In genomic region chr20:5808901-5809300, GRCh38 we compare ENCODE assay signal across 18 cellular contexts. TPM values are rescaled to one million over a fixed set of nuclear protein-coding genes. Genes with fewer than 3 reads are reported as not detected.
DNase-seq lines count a peak whose midpoint lies in the region; ATAC-seq and TF ChIP-seq lines count a peak whose summit lies in the region.
"Had no signal": no experiment of that assay in that cellular context is flagged by ENCODE, and none has a peak within 500 bp of the region (broad histone marks: within the 10 kb centered on the region; RNA-seq: fewer than 3 reads in every experiment).

No MANE protein-coding gene starts in this region.

- no peaks in the 10 kb centered on the region for H3K4me1 ChIP-seq in colonic mucosa

- DNase-seq in activated T-cell treated with anti-CD3 and anti-CD28 coated beads, Interleukin-2, amount 50 U/mL, for 72 hours = no peak
- DNase-seq in activated T-cell treated with anti-CD3 and anti-CD28 coated beads, Interleukin-2, amount 50 U/mL, for 1 hour = no peak
- DNase-seq in middle frontal gyrus (ENCODE audit: extremely low spot score, low spot score) (peak; percentile 29), colonic mucosa (no peak)
- DNase-seq in stimulated activated effector memory CD8-positive, alpha-beta T cell treated with anti-CD3 and anti-CD28 coated beads, Interleukin-12 subunit alpha, Interleukin-12 subunit beta, amount 100 ng/mL, for 72 hours (ENCODE audit: low spot score in 2 of 2) = no peak
- no peak for DNase-seq in activated CD4-positive, alpha-beta T cell treated with anti-CD3 and anti-CD28 coated beads, Interleukin-2, amount 10 ng/mL, durations not matched to agents 7 days and 5 days
- DNase-seq: Caco-2; CD4-positive, CD25-positive, alpha-beta regulatory T cell; CD8-positive, alpha-beta T cell; DMS153; DND-41; H9 had no signal

- H3K27me3 Mint-ChIP-seq in activated T-cell treated with anti-CD3 and anti-CD28 coated beads, Interleukin-2, amount 50 U/mL, for 72 hours (ENCODE audit: low read depth) = no peaks in the 10 kb centered on the region
- no peaks in the 10 kb centered on the region for H3K27me3 Mint-ChIP-seq in activated CD4-positive, alpha-beta T cell treated with anti-CD3 and anti-CD28 coated beads, Interleukin-2, amount 10 ng/mL, durations not matched to agents 7 days and 5 days
- H3K27me3 Mint-ChIP-seq: B cell; CD4-positive, CD25-positive, alpha-beta regulatory T cell had no signal

- no peaks in the 10 kb centered on the region for H3K27me3 ChIP-seq in colonic mucosa
- H3K27me3 ChIP-seq: BLaER1 had no signal

- H3K9me3 ChIP-seq in colonic mucosa = no peaks in the 10 kb centered on the region
- H3K9me3 ChIP-seq: BLaER1, Caco-2 had no signal

- H3K9ac ChIP-seq in colonic mucosa (ENCODE audit: low read depth in 2 of 2, low read length in 2 of 2) = no peak overlapping the region
- H3K9ac ChIP-seq: BLaER1 had no signal

- CTCF ChIA-PET in activated CD4-positive, alpha-beta T cell treated with anti-CD3 and anti-CD28 coated beads, Interleukin-2, amount 10 ng/mL, durations not matched to agents 7 days and 5 days (lab: Charles Lee) = interaction anchor here (0.6 kb wide), 1 partner anchor 408 kb away, joined by 3 read pairs; no protein-coding TSS in a partner anchor

- POLR2A ChIA-PET in activated CD4-positive, alpha-beta T cell treated with anti-CD3 and anti-CD28 coated beads, Interleukin-2, amount 10 ng/mL, durations not matched to agents 7 days and 5 days (lab: Charles Lee) = no interaction called here

- intact Hi-C loops in colonic mucosa (cut with DNase I) = no loop called here

- ATAC-seq in activated T-cell treated with anti-CD3 and anti-CD28 coated beads, Interleukin-2, amount 50 U/mL, for 72 hours (replicated peaks in 1 of 2) = no peak
- no peak for ATAC-seq in stimulated activated effector memory CD8-positive, alpha-beta T cell treated with anti-CD3 and anti-CD28 coated beads, Interleukin-12 subunit alpha, Interleukin-12 subunit beta, amount 100 ng/mL, for 72 hours
- ATAC-seq in GM18502 (IDR thresholded peaks at IDR 0.05; ENCODE audit: poor library complexity, unreplicated experiment) = no peak
- ATAC-seq: CD8-positive, alpha-beta T cell; GM23338 had no signal

- H3K36me3 ChIP-seq in colonic mucosa = no peaks in the 10 kb centered on the region

- H3K4me3 Mint-ChIP-seq in activated T-cell treated with anti-CD3 and anti-CD28 coated beads, Interleukin-2, amount 50 U/mL, for 72 hours = no peak overlapping the region
- no peak overlapping the region for H3K4me3 Mint-ChIP-seq in stimulated activated effector memory CD8-positive, alpha-beta T cell treated with anti-CD3 and anti-CD28 coated beads, Interleukin-12 subunit alpha, Interleukin-12 subunit beta, amount 100 ng/mL, for 72 hours
- no peak overlapping the region for H3K4me3 Mint-ChIP-seq in activated CD4-positive, alpha-beta T cell treated with anti-CD3 and anti-CD28 coated beads, Interleukin-2, amount 10 ng/mL, durations not matched to agents 7 days and 5 days
- H3K4me3 Mint-ChIP-seq: B cell; CD4-positive, CD25-positive, alpha-beta regulatory T cell; CD8-positive, alpha-beta T cell; GM23338; H9 had no signal

- H3K4me1 Mint-ChIP-seq in activated T-cell treated with anti-CD3 and anti-CD28 coated beads, Interleukin-2, amount 50 U/mL, for 72 hours (ENCODE audit: low read depth) = no peaks in the 10 kb centered on the region
- H3K4me1 Mint-ChIP-seq in stimulated activated effector memory CD8-positive, alpha-beta T cell treated with anti-CD3 and anti-CD28 coated beads, Interleukin-12 subunit alpha, Interleukin-12 subunit beta, amount 100 ng/mL, for 72 hours = peaks cover 4% of the 10 kb centered on the region
- peaks cover 24% of the 10 kb centered on the region for H3K4me1 Mint-ChIP-seq in activated CD4-positive, alpha-beta T cell treated with anti-CD3 and anti-CD28 coated beads, Interleukin-2, amount 10 ng/mL, durations not matched to agents 7 days and 5 days

- H3K36me3 Mint-ChIP-seq in activated T-cell treated with anti-CD3 and anti-CD28 coated beads, Interleukin-2, amount 50 U/mL, for 72 hours (ENCODE audit: insufficient read depth in 2 of 2) = no peaks in the 10 kb centered on the region
- peaks cover 8% of the 10 kb centered on the region for H3K36me3 Mint-ChIP-seq in stimulated activated effector memory CD8-positive, alpha-beta T cell treated with anti-CD3 and anti-CD28 coated beads, Interleukin-12 subunit alpha, Interleukin-12 subunit beta, amount 100 ng/mL, for 72 hours
- peaks cover 4% of the 10 kb centered on the region for H3K36me3 Mint-ChIP-seq in activated CD4-positive, alpha-beta T cell treated with anti-CD3 and anti-CD28 coated beads, Interleukin-2, amount 10 ng/mL, durations not matched to agents 7 days and 5 days (ENCODE audit: low read depth)

- peak overlapping the region; percentile 56 for H3K27ac Mint-ChIP-seq in activated T-cell treated with anti-CD3 and anti-CD28 coated beads, Interleukin-2, amount 50 U/mL, for 72 hours
- H3K27ac Mint-ChIP-seq in stimulated activated effector memory CD8-positive, alpha-beta T cell treated with anti-CD3 and anti-CD28 coated beads, Interleukin-12 subunit alpha, Interleukin-12 subunit beta, amount 100 ng/mL, for 72 hours = peak overlapping the region; percentile 18
- H3K27ac Mint-ChIP-seq in activated CD4-positive, alpha-beta T cell treated with anti-CD3 and anti-CD28 coated beads, Interleukin-2, amount 10 ng/mL, durations not matched to agents 7 days and 5 days = no peak overlapping the region
- H3K27ac Mint-ChIP-seq: B cell, GM23338, H9 had no signal

- H3K4me3 ChIP-seq in colonic mucosa = no peak overlapping the region
- H3K4me3 ChIP-seq: BLaER1, GM23338 had no signal

- TF ChIP-seq CTCF in colonic mucosa (IDR thresholded peaks at IDR 0.05) = no peak

- no peak overlapping the region for H3K27ac ChIP-seq in colonic mucosa
- H3K27ac ChIP-seq: 22Rv1, BLaER1, C4-2B had no signal

- no peaks in the 10 kb centered on the region for H3K9me3 Mint-ChIP-seq in activated T-cell treated with anti-CD3 and anti-CD28 coated beads, Interleukin-2, amount 50 U/mL, for 72 hours
- no peaks in the 10 kb centered on the region for H3K9me3 Mint-ChIP-seq in stimulated activated effector memory CD8-positive, alpha-beta T cell treated with anti-CD3 and anti-CD28 coated beads, Interleukin-12 subunit alpha, Interleukin-12 subunit beta, amount 100 ng/mL, for 72 hours
- no peaks in the 10 kb centered on the region for H3K9me3 Mint-ChIP-seq in activated CD4-positive, alpha-beta T cell treated with anti-CD3 and anti-CD28 coated beads, Interleukin-2, amount 10 ng/mL, durations not matched to agents 7 days and 5 days
- H3K9me3 Mint-ChIP-seq: CD4-positive, CD25-positive, alpha-beta regulatory T cell; CD8-positive, alpha-beta T cell; GM23338; H9 had no signal

RNA-seq across cellular contexts. Expression of gene SHLD1, which starts 58.7 kb away (rescaled TPM):
- 10 to 100 TPM; 10.1 to 14.4 TPM for total RNA-seq in activated T-cell treated with anti-CD3 and anti-CD28 coated beads, Interleukin-2, amount 50 U/mL, for 72 hours
- total RNA-seq in activated CD4-positive, alpha-beta T cell treated with anti-CD3 and anti-CD28 coated beads, Interleukin-2, amount 10 ng/mL, durations not matched to agents 7 days and 5 days = 10 to 100 TPM; 12.4 to 13.8 TPM
- 1 to 10 TPM; 4.0 to 9.1 TPM for total RNA-seq in colonic mucosa
